8 cellular contexts compared by ENCODE assay signal in the genomic region with DNA sequence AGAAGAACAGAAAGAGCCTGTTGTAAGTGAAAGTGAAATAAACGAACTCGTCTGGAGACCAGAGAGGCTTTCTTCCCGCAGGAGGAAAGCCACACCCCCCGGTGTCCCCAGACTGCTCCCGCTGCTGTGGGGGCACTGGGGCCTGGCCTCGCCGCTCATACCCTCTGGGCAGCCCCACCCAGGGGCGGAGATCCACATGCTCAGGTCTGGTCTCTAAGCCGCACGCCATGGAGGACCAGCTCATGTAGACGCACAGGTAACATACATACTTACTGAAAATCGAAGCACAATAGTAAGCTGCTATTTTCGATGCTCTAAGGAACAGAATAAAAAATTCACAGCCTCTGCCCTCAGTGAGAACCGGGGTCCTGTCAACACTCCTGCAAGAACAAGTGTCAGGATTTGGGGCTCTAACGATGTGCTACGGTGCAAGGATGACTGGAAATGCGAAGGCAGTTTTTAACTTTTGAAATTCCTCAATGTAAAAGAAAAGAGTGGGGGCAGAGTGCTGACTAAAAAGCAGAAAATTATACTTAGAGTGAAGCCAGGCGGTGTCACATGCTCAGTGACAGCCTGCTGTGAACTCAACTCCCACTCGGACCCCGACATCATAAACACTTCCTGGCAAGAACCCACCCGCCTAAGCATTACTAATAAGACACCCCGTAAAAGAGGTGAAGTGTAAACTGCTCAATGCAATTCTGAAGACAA.
A peak's percentile ranks its signal among the peaks of the same experiment; 100 is the strongest.
DNase-seq lines count a peak whose midpoint lies in the region; ATAC-seq and TF ChIP-seq lines count a peak whose summit lies in the region.

No MANE protein-coding gene starts in this region.

- no peaks in the 10 kb centered on the region for H3K9me3 Mint-ChIP-seq in stimulated activated naive B cell treated with anti-CD40 and anti-IgM and Interleukin-4, amounts not matched to agents 10 μg/mL and 1 μg/mL and 100 μg/mL, for 72 hours

- H3K27ac ChIP-seq in heart right ventricle, result peak overlapping the region in 1 of 10 donors; percentile 50

- H3K27me3 ChIP-seq in heart right ventricle, result no peaks in the 10 kb centered on the region
- H3K27me3 ChIP-seq in HAP-1 (ENCODE audit: low read depth), result no peaks in the 10 kb centered on the region

- peak overlapping the region; percentile 93 for H3K27ac Mint-ChIP-seq in stimulated activated naive B cell treated with anti-CD40 and anti-IgM and Interleukin-4, amounts not matched to agents 10 μg/mL and 1 μg/mL and 100 μg/mL, for 72 hours

- H3K4me3 Mint-ChIP-seq in stimulated activated naive B cell treated with anti-CD40 and anti-IgM and Interleukin-4, amounts not matched to agents 10 μg/mL and 1 μg/mL and 100 μg/mL, for 72 hours, result peak overlapping the region; percentile 74 to 84

- no peaks in the 10 kb centered on the region for H3K27me3 Mint-ChIP-seq in stimulated activated naive B cell treated with anti-CD40 and anti-IgM and Interleukin-4, amounts not matched to agents 10 μg/mL and 1 μg/mL and 100 μg/mL, for 72 hours

- in situ Hi-C loops in HAP-1 (cut with MboI; ENCODE audit: low sequenced_read_pairs), result no loop called here

- intact Hi-C loops in heart right ventricle (cut with DNase I), result no loop called here

- H3K4me3 ChIP-seq in fibroblast of villous mesenchyme (ENCODE audit: low read depth, low read length) (peak overlapping the region; percentile 42), heart right ventricle (peak overlapping the region in 1 of 10 donors; percentile 44), HAP-1 (no peak overlapping the region)

- H3K36me3 ChIP-seq in heart right ventricle, result peaks cover 0 to 23% (median 9%) of the 10 kb centered on the region in 9 donors
- H3K36me3 ChIP-seq in HAP-1 (replicated peaks), result no peaks in the 10 kb centered on the region

- H3K4me1 ChIP-seq in heart right ventricle (peaks cover 0 to 25% (median 0%) of the 10 kb centered on the region in 9 donors), HAP-1 (no peaks in the 10 kb centered on the region)

- H3K9me3 ChIP-seq in heart right ventricle (no peaks in the 10 kb centered on the region), HAP-1 (no peaks in the 10 kb centered on the region)

- H3K4me1 Mint-ChIP-seq in stimulated activated naive B cell treated with anti-CD40 and anti-IgM and Interleukin-4, amounts not matched to agents 10 μg/mL and 1 μg/mL and 100 μg/mL, for 72 hours, result peaks cover 47 to 59% of the 10 kb centered on the region in 2 donors

- TF ChIP-seq CTCF in fibroblast of villous mesenchyme (IDR thresholded peaks at IDR 0.05; ENCODE audit: insufficient read depth, low read depth, low read length) (no peak), heart right ventricle (IDR thresholded peaks at IDR 0.05) (no peak)

- DNase-seq in activated CD4-positive, CD25-positive, alpha-beta regulatory T cell treated with anti-CD3 and anti-CD28 coated beads, Interleukin-2, amount 50 U/mL, for 72 hours, result peak; percentile 57
- DNase-seq in fibroblast of villous mesenchyme (ENCODE audit: low read depth) (peak; percentile 29), SIG-M5 (lab: John Stamatoyannopoulos, UW) (no peak), heart right ventricle (no peak), iPS-NIHi7 (ENCODE audit: extremely low spot score) (no peak), HAP-1 (ENCODE audit: low spot score in 2 of 2) (no peak)
- DNase-seq in stimulated activated naive B cell treated with anti-CD40 and anti-IgM and Interleukin-4, amounts not matched to agents 10 μg/mL and 1 μg/mL and 100 μg/mL, for 72 hours, result peak; percentile 24

- H3K36me3 Mint-ChIP-seq in stimulated activated naive B cell treated with anti-CD40 and anti-IgM and Interleukin-4, amounts not matched to agents 10 μg/mL and 1 μg/mL and 100 μg/mL, for 72 hours, result peaks cover 11 to 40% of the 10 kb centered on the region in 2 donors

- WGBS in heart right ventricle, 2 donors, result 80 to 82% methylated on average over 22 of the region's 22 CpGs

- ATAC-seq in HG02759 (IDR thresholded peaks at IDR 0.05; ENCODE audit: unreplicated experiment), result peak; percentile 49
- peak; percentile 33 to 34 for ATAC-seq in stimulated activated naive B cell treated with anti-CD40 and anti-IgM and Interleukin-4, amounts not matched to agents 10 μg/mL and 1 μg/mL and 100 μg/mL, for 72 hours (replicated peaks)
- no peak for ATAC-seq in heart right ventricle

Comparison
In these comparisons a context has a peak if more than half of its experiments do, and no peak if none do; other contexts are left out.
1. ATAC-seq: peak in HG02759 (single experiment) and stimulated activated naive B cell treated with anti-CD40 and anti-IgM and Interleukin-4, amounts not matched to agents 10 μg/mL and 1 μg/mL and 100 μg/mL, for 72 hours (2 of 2); none in heart right ventricle (0 of 8).
2. DNase-seq: peak in activated CD4-positive, CD25-positive, alpha-beta regulatory T cell treated with anti-CD3 and anti-CD28 coated beads, Interleukin-2, amount 50 U/mL, for 72 hours (single experiment), fibroblast of villous mesenchyme (single experiment) and stimulated activated naive B cell treated with anti-CD40 and anti-IgM and Interleukin-4, amounts not matched to agents 10 μg/mL and 1 μg/mL and 100 μg/mL, for 72 hours (single experiment); none in SIG-M5 (single experiment), heart right ventricle (0 of 2), iPS-NIHi7 (single experiment) and HAP-1 (0 of 2).